11 cellular contexts compared by ENCODE assay signal in the genomic region with DNA sequence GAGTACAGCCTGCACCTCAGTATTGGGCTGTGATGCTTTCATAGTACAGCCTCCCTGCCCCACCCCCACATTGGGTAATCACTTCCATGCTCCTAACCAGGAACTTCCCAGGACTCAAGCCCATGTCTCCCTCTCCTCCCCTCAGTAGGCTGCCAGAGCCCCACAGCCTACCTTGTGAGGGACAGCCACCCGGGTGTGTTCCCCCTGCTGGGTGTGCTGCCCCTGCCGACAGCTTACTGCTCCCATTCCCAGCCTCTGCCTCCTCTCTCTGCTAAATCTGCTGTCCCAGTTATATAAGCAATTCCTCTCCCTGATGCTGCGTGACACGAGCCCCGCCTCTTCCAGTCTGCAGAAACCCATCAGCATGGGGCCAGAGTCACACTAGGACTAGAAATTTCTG. TPM values are rescaled to one million over a fixed set of nuclear protein-coding genes. Genes with fewer than 3 reads are reported as not detected.
DNase-seq lines count a peak whose midpoint lies in the region; ATAC-seq and TF ChIP-seq lines count a peak whose summit lies in the region.
"Had no signal": no experiment of that assay in that cellular context is flagged by ENCODE, and none has a peak within 500 bp of the region (broad histone marks: within the 10 kb centered on the region; RNA-seq: fewer than 3 reads in every experiment).

A gene with protein sequence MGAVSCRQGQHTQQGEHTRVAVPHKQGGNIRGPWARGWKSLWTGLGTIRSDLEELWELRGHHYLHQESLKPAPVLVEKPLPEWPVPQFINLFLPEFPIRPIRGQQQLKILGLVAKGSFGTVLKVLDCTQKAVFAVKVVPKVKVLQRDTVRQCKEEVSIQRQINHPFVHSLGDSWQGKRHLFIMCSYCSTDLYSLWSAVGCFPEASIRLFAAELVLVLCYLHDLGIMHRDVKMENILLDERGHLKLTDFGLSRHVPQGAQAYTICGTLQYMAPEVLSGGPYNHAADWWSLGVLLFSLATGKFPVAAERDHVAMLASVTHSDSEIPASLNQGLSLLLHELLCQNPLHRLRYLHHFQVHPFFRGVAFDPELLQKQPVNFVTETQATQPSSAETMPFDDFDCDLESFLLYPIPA (minus strand): TSS at position 270 of the 400 bp plus-strand sequence. CDS start 24 bp downstream, at position 246.

- H3K9me3 Mint-ChIP-seq in endothelial cell (ENCODE audit: unreplicated experiment) (no peaks in the 10 kb centered on the region), osteocyte (ENCODE audit: unreplicated experiment) (no peaks in the 10 kb centered on the region)
- H3K9me3 Mint-ChIP-seq: central memory CD8-positive, alpha-beta T cell had no signal

- peaks cover 54% of the 10 kb centered on the region for H3K36me3 Mint-ChIP-seq in endothelial cell (ENCODE audit: low read depth, unreplicated experiment)
- H3K36me3 Mint-ChIP-seq in osteocyte (ENCODE audit: unreplicated experiment): peaks cover 37% of the 10 kb centered on the region

- ATAC-seq in HG03025 (IDR thresholded peaks at IDR 0.05; ENCODE audit: low FRiP score, unreplicated experiment): no peak

- peaks cover 4% of the 10 kb centered on the region for H3K27me3 Mint-ChIP-seq in endothelial cell (ENCODE audit: unreplicated experiment)
- no peaks in the 10 kb centered on the region for H3K27me3 Mint-ChIP-seq in osteocyte (ENCODE audit: unreplicated experiment)
- H3K27me3 Mint-ChIP-seq: central memory CD8-positive, alpha-beta T cell had no signal

- DNase-seq in DMS53 (lab: John Stamatoyannopoulos, UW) (peak; percentile 22), DMS53 treated with DMSO at 0.1 percent for 48 hours (lab: John Stamatoyannopoulos, UW; ENCODE audit: unreplicated experiment) (no peak), RWPE1 (ENCODE audit: low spot score) (no peak), endothelial cell (ENCODE audit: low spot score) (no peak), osteocyte (ENCODE audit: extremely low spot score, unreplicated experiment) (no peak), NCI-H128 (lab: John Stamatoyannopoulos, UW; ENCODE audit: unreplicated experiment) (no peak), cortex of kidney (lab: John Stamatoyannopoulos, UW) (no peak)
- DNase-seq: psoas muscle had no signal

- peak within 1 kb of the TSS; percentile 73 for H3K4me3 Mint-ChIP-seq in endothelial cell (ENCODE audit: unreplicated experiment)
- no peak within 1 kb of the TSS for H3K4me3 Mint-ChIP-seq in osteocyte (ENCODE audit: unreplicated experiment)
- H3K4me3 Mint-ChIP-seq: central memory CD8-positive, alpha-beta T cell had no signal

- TF ChIP-seq CTCF in RWPE1 (conservative IDR thresholded peaks at IDR 0.05; ENCODE audit: low read depth) (no peak), endothelial cell (IDR thresholded peaks at IDR 0.05; ENCODE audit: unreplicated experiment) (no peak), osteocyte (IDR thresholded peaks at IDR 0.05) (no peak)

- H3K27ac Mint-ChIP-seq in endothelial cell (ENCODE audit: unreplicated experiment) (peak within 1 kb of the TSS; percentile 94), osteocyte (ENCODE audit: unreplicated experiment) (no peak within 1 kb of the TSS)

- CTCF ChIA-PET in RWPE1 (lab: Yijun Ruan, JAX): interaction anchor here (0.6 to 1.9 kb wide), 4 partner anchors 14 to 26 kb away, joined by 3 to 5 read pairs (median 4); no protein-coding TSS in a partner anchor

- peaks cover 27% of the 10 kb centered on the region for H3K4me1 Mint-ChIP-seq in endothelial cell (ENCODE audit: unreplicated experiment)
- H3K4me1 Mint-ChIP-seq in osteocyte (ENCODE audit: unreplicated experiment): no peaks in the 10 kb centered on the region
- H3K4me1 Mint-ChIP-seq: central memory CD8-positive, alpha-beta T cell had no signal

- POLR2A ChIA-PET in RWPE1 (lab: Yijun Ruan, JAX; ENCODE audit: low non-redundant PET): interaction anchor here (0.6 kb wide), 1 partner anchor 79 kb away, joined by 8 read pairs; no protein-coding TSS in a partner anchor

- H3K27ac ChIP-seq in RWPE1: peak within 1 kb of the TSS; percentile 10; the same call in 1 of the 2 replicates
- H3K27ac ChIP-seq: 22Rv1, psoas muscle had no signal

RNA-seq across cellular contexts. Expression of the gene that starts here (rescaled TPM):
- total RNA-seq in endothelial cell (ENCODE audit: unreplicated experiment) (25.1 TPM), osteocyte (7.9 and 10.3 TPM in 2 replicates)
